ENCODE assay signal across 17 cellular contexts in genomic region chr10:95728535-95728934, GRCh38. TPM values are rescaled to one million over a fixed set of nuclear protein-coding genes. Genes with fewer than 3 reads are reported as not detected.
DNase-seq lines count a peak whose midpoint lies in the region; ATAC-seq, FAIRE-seq and TF ChIP-seq lines count a peak whose summit lies in the region.
"Had no signal": no experiment of that assay in that cellular context is flagged by ENCODE, and none has a peak within 500 bp of the region (broad histone marks: within the 10 kb centered on the region; RNA-seq: fewer than 3 reads in every experiment).

No MANE protein-coding gene starts in this region.

- no peak for TF ChIP-seq POLR2A in GM12892 (IDR thresholded peaks at IDR 0.05; ENCODE audit: low read depth, low read length)

- POLR2A ChIA-PET in RWPE1 (lab: Yijun Ruan, JAX; ENCODE audit: low non-redundant PET) = no interaction called here

- no peak for ATAC-seq in omental fat pad (ENCODE audit: low FRiP score)
- ATAC-seq in HG03565 (IDR thresholded peaks at IDR 0.05; ENCODE audit: unreplicated experiment) = no peak
- ATAC-seq: WTC11 had no signal

- TF ChIP-seq CTCF in cardiac fibroblast (IDR thresholded peaks at IDR 0.05; ENCODE audit: low read depth, low read length) (no peak), omental fat pad (IDR thresholded peaks at IDR 0.05) (no peak), RWPE1 (conservative IDR thresholded peaks at IDR 0.05; ENCODE audit: low read depth) (no peak)

- CTCF ChIA-PET in RWPE1 (lab: Yijun Ruan, JAX) = interaction anchor here (0.6 to 1.0 kb wide), 3 partner anchors 12 to 112 kb away, joined by 3 to 5 read pairs (median 3); no protein-coding TSS in a partner anchor

- H3K27ac ChIP-seq in RWPE1 = no peak overlapping the region
- H3K27ac ChIP-seq: thyroid gland had no signal

- DNase-seq in GM12892 (ENCODE audit: insufficient read length) (no peak), MV-4-11 (lab: John Stamatoyannopoulos, UW) (peak; percentile 40), cardiac fibroblast (ENCODE audit: low read depth in 2 of 2) (peak; percentile 42 to 71), medulla oblongata (ENCODE audit: extremely low spot score) (peak; percentile 10), omental fat pad (ENCODE audit: low spot score) (no peak), RWPE1 (ENCODE audit: low spot score) (no peak)
- DNase-seq in stimulated activated CD4-positive, alpha-beta T cell treated with anti-CD3 and anti-CD28 coated beads, Interleukin-1b, Interleukin-23, amount 100 ng/mL, for 48 hours = no peak
- DNase-seq: activated CD8-positive, alpha-beta memory T cell treated with anti-CD3 and anti-CD28 coated beads, Interleukin-2, amount 50 U/mL, for 4 hours; activated naive CD8-positive, alpha-beta T cell treated with anti-CD3 and anti-CD28 coated beads, Interleukin-2, amount 10 ng/mL, durations not matched to agents 7 days and 5 days; CD4-positive, alpha-beta T cell; KG1; NCI-H226; thyroid gland had no signal

- FAIRE-seq in GM12892 (lab: Jason Lieb, UNC) = peak; percentile 63
- FAIRE-seq: G401.6 had no signal

- no peak overlapping the region for H3K4me3 ChIP-seq in cardiac fibroblast (replicated peaks in 1 of 2; ENCODE audit: low read depth in 2 of 2, low read length in 2 of 2)
- H3K4me3 ChIP-seq: skin epidermis, thyroid gland had no signal

RNA-seq across cellular contexts. Expression of gene ENTPD1, which starts 27.4 kb away (rescaled TPM):
- polyA plus RNA-seq in GM12892 (2012; ENCODE audit: missing spikeins) = 161 TPM
- 10 to 100 TPM in 3 of 4 donors, 1 to 10 TPM in 1; 7.5 to 39.4 (median 22.2) TPM for total RNA-seq in omental fat pad

RNA-seq across cellular contexts. Expression of gene TCTN3, which starts 34.8 kb away (rescaled TPM):
- polyA plus RNA-seq in GM12892 (2012; ENCODE audit: missing spikeins) = 20.8 TPM
- 10 to 100 TPM; 24.1 to 27.1 (median 24.7) TPM for total RNA-seq in omental fat pad

Comparison
In these comparisons a context has a peak if more than half of its experiments do, and no peak if none do; other contexts are left out.
1. DNase-seq: peak in MV-4-11 (single experiment), cardiac fibroblast (2 of 2) and medulla oblongata (single experiment); none in GM12892 (single experiment), stimulated activated CD4-positive, alpha-beta T cell treated with anti-CD3 and anti-CD28 coated beads, Interleukin-1b, Interleukin-23, amount 100 ng/mL, for 48 hours (single experiment), omental fat pad (single experiment) and RWPE1 (single experiment).